ENCODE assay signal across 16 cellular contexts in genomic region chr2:53075760-53076159, GRCh38.
"Had no signal": no experiment of that assay in that cellular context is flagged by ENCODE, and none has a peak within 500 bp of the region (broad histone marks: within the 10 kb centered on the region; RNA-seq: fewer than 3 reads in every experiment).

No MANE protein-coding gene starts in this region.

- ATAC-seq: activated CD4-positive, CD25-positive, alpha-beta regulatory T cell treated with anti-CD3 and anti-CD28 coated beads, Interleukin-2, amount 50 U/mL, for 24 hours; activated T-cell treated with anti-CD3 and anti-CD28 coated beads, Interleukin-2, amount 50 U/mL, for 4 hours; foreskin keratinocyte; mucosa of descending colon; natural killer cell; stimulated activated naive B cell treated with anti-CD40 and anti-IgM and Interleukin-4, amounts not matched to agents 10 μg/mL and 1 μg/mL and 100 μg/mL, for 72 hours had no signal

- H3K27ac ChIP-seq: breast epithelium, esophagus muscularis mucosa, foreskin keratinocyte, sigmoid colon, tibial nerve had no signal

- H3K9me3 ChIP-seq: esophagus muscularis mucosa, mucosa of descending colon, sigmoid colon had no signal

- H3K36me3 ChIP-seq: breast epithelium, esophagus muscularis mucosa, sigmoid colon, tibial nerve had no signal

- H3K4me1 ChIP-seq: breast epithelium, esophagus muscularis mucosa, foreskin keratinocyte, sigmoid colon, tibial nerve had no signal

- DNase-seq: activated CD4-positive, alpha-beta T cell treated with anti-CD3 and anti-CD28 coated beads, Interleukin-2, amount 50 U/mL, for 4 hours; activated gamma-delta T cell treated with Interleukin-2 at 50 U/mL for 16 hours; activated T-cell treated with anti-CD3 and anti-CD28 coated beads, Interleukin-2, amount 50 U/mL, for 4 hours; aorta; foreskin keratinocyte; mucosa of descending colon; natural killer cell; sigmoid colon; stimulated activated CD4-positive, alpha-beta T cell treated with anti-CD3 and anti-CD28 coated beads, Interleukin-2, amount 100 ng/mL, for 24 hours; stimulated activated naive B cell treated with anti-CD40 and anti-IgM and Interleukin-4, amounts not matched to agents 10 μg/mL and 1 μg/mL and 100 μg/mL, for 72 hours had no signal

- H3K4me1 Mint-ChIP-seq: natural killer cell; stimulated activated naive B cell treated with anti-CD40 and anti-IgM and Interleukin-4, amounts not matched to agents 10 μg/mL and 1 μg/mL and 100 μg/mL, for 72 hours had no signal

- H3K4me3 ChIP-seq: breast epithelium, esophagus muscularis mucosa, mucosa of descending colon, sigmoid colon, tibial nerve had no signal

- H3K27ac Mint-ChIP-seq: natural killer cell; progenitor cell of endocrine pancreas; stimulated activated naive B cell treated with anti-CD40 and anti-IgM and Interleukin-4, amounts not matched to agents 10 μg/mL and 1 μg/mL and 100 μg/mL, for 72 hours; T-helper 2 cell treated with Interferon-gamma antibody and Interleukin-4, amounts not matched to agents 5 μg/mL and 100 μg/mL, for 36 hours had no signal

- H3K4me3 Mint-ChIP-seq: activated T-cell treated with anti-CD3 and anti-CD28 coated beads, Interleukin-2, amount 50 U/mL, for 4 hours; natural killer cell; stimulated activated naive B cell treated with anti-CD40 and anti-IgM and Interleukin-4, amounts not matched to agents 10 μg/mL and 1 μg/mL and 100 μg/mL, for 72 hours; T-helper 2 cell treated with Interferon-gamma antibody and Interleukin-4, amounts not matched to agents 5 μg/mL and 100 μg/mL, for 36 hours had no signal

- H3K27me3 Mint-ChIP-seq: progenitor cell of endocrine pancreas; stimulated activated naive B cell treated with anti-CD40 and anti-IgM and Interleukin-4, amounts not matched to agents 10 μg/mL and 1 μg/mL and 100 μg/mL, for 72 hours had no signal

- H3K36me3 Mint-ChIP-seq: stimulated activated naive B cell treated with anti-CD40 and anti-IgM and Interleukin-4, amounts not matched to agents 10 μg/mL and 1 μg/mL and 100 μg/mL, for 72 hours had no signal

- H3K27me3 ChIP-seq: breast epithelium, esophagus muscularis mucosa, foreskin keratinocyte, sigmoid colon, tibial nerve had no signal
